In genomic region chr13:48210178-48210577, GRCh38 we compare ENCODE assay signal across 11 cellular contexts. TPM values are rescaled to one million over a fixed set of nuclear protein-coding genes. Genes with fewer than 3 reads are reported as not detected.
A peak's percentile ranks its signal among the peaks of the same experiment; 100 is the strongest.
DNase-seq lines count a peak whose midpoint lies in the region; ATAC-seq and TF ChIP-seq lines count a peak whose summit lies in the region.
"Had no signal": no experiment of that assay in that cellular context is flagged by ENCODE, and none has a peak within 500 bp of the region (broad histone marks: within the 10 kb centered on the region; RNA-seq: fewer than 3 reads in every experiment).

No MANE protein-coding gene starts in this region.

- H3K9ac ChIP-seq in mammary epithelial cell (ENCODE audit: insufficient read depth, low read length) = no peak overlapping the region

- H3K79me2 ChIP-seq in mammary epithelial cell (ENCODE audit: insufficient read depth, low read length) = no peaks in the 10 kb centered on the region

- no peaks in the 10 kb centered on the region for H3K9me3 ChIP-seq in mammary epithelial cell (replicated peaks; ENCODE audit: insufficient read depth, low read length)
- no peaks in the 10 kb centered on the region for H3K9me3 ChIP-seq in Caco-2
- H3K9me3 ChIP-seq: SJSA1 had no signal

- TF ChIP-seq CTCF in mammary epithelial cell (conservative IDR thresholded peaks at IDR 0.05 in 1 of 2, IDR thresholded peaks at IDR 0.05 in 1 of 2; ENCODE audit: extremely low read depth in 1 of 2, insufficient read depth in 1 of 2, low read depth in 1 of 2, low read length in 2 of 2) (no peak), Caco-2 (IDR thresholded peaks at IDR 0.05; ENCODE audit: insufficient read depth in 1 of 2, low read depth in 1 of 2, low read length in 1 of 2, severe bottlenecking in 1 of 2, unreplicated experiment in 1 of 2) (no peak)

- no peak overlapping the region for H3K4me3 ChIP-seq in mammary epithelial cell (replicated peaks in 1 of 3; ENCODE audit: insufficient read depth in 1 of 3, low read depth in 2 of 3, low read length in 3 of 3)
- H3K4me3 ChIP-seq in skeletal muscle cell (ENCODE audit: low read depth, low read length) = no peak overlapping the region
- H3K4me3 ChIP-seq in Caco-2 (ENCODE audit: low read depth, low read length) = no peak overlapping the region
- H3K4me3 ChIP-seq: SJSA1 had no signal

- no TSS peak for BruUV-seq in mammary epithelial cell (replicated peaks; lab: Mats Ljungman, UMichigan)
- no TSS peak for BruUV-seq in Caco-2 (replicated peaks; lab: Mats Ljungman, UMichigan)

- in situ Hi-C loops in mammary epithelial cell (cut with MboI; ENCODE audit: low sequenced_read_pairs in 2 of 2) = no loop called here

- no peak for TF ChIP-seq POLR2A in GM18505 (IDR thresholded peaks at IDR 0.05; ENCODE audit: borderline replicate concordance, extremely low read depth, insufficient read depth, insufficient read length)

- H2AFZ ChIP-seq in mammary epithelial cell (ENCODE audit: low read depth, low read length) = no peak overlapping the region

- H3K27ac Mint-ChIP-seq in Caco-2 (ENCODE audit: unreplicated experiment) = no peak overlapping the region
- H3K27ac Mint-ChIP-seq: immature natural killer cell had no signal

- no peaks in the 10 kb centered on the region for H3K27me3 Mint-ChIP-seq in Caco-2 (ENCODE audit: insufficient read depth, unreplicated experiment)

- peak overlapping the region; percentile 67 for H3K4me2 ChIP-seq in mammary epithelial cell (ENCODE audit: insufficient read depth, low read depth, low read length)

- intact Hi-C loops in mammary epithelial cell (cut with micrococcal nuclease) (loop anchor here (1.0 to 5.0 kb wide), 3 partner anchors 23 to 83 kb away; partner anchors contain the start of gene ITM2B), Caco-2 (cut with micrococcal nuclease; ENCODE audit: unreplicated experiment) (no loop called here)

- no peaks in the 10 kb centered on the region for H4K20me1 ChIP-seq in mammary epithelial cell (ENCODE audit: insufficient read depth, low read length)

- CTCF ChIA-PET in mammary epithelial cell (lab: Charles Lee; ENCODE audit: low non-redundant PET) (no interaction called here), Caco-2 (lab: Charles Lee) (no interaction called here)

- no peaks in the 10 kb centered on the region for H3K9me3 Mint-ChIP-seq in Caco-2 (ENCODE audit: unreplicated experiment)

- H3K36me3 ChIP-seq in mammary epithelial cell (ENCODE audit: insufficient read depth, low read length) (no peaks in the 10 kb centered on the region), Caco-2 (ENCODE audit: control insufficient read depth, insufficient read depth, low read length) (no peaks in the 10 kb centered on the region)
- H3K36me3 ChIP-seq: SJSA1 had no signal

- dilution Hi-C loops in mammary epithelial cell (cut with HindIII; ENCODE audit: low sequenced_read_pairs) = no loop called here

- no peak overlapping the region for H3K4me3 Mint-ChIP-seq in Caco-2 (ENCODE audit: unreplicated experiment)
- H3K4me3 Mint-ChIP-seq: immature natural killer cell had no signal

- H3K4me1 Mint-ChIP-seq in Caco-2 (ENCODE audit: low read depth, unreplicated experiment) = no peaks in the 10 kb centered on the region

- H3K4me1 ChIP-seq in mammary epithelial cell (ENCODE audit: insufficient read depth, low read length) = peaks cover 13% of the 10 kb centered on the region
- no peaks in the 10 kb centered on the region for H3K4me1 ChIP-seq in Caco-2
- H3K4me1 ChIP-seq: SJSA1 had no signal

- no peak for DNase-seq in activated CD4-positive, CD25-positive, alpha-beta regulatory T cell treated with anti-CD3 and anti-CD28 coated beads, Interleukin-2, amount 50 U/mL, for 72 hours
- peak; percentile 91 for DNase-seq in HT1080 (ENCODE audit: low read depth)
- peak; percentile 95 for DNase-seq in mammary epithelial cell
- DNase-seq in skeletal muscle cell (ENCODE audit: low read depth) = peak; percentile 75
- DNase-seq in Caco-2 = no peak
- DNase-seq: immature natural killer cell, posterior cingulate gyrus had no signal

- WGBS in mammary epithelial cell (ENCODE audit: low coverage, missing lambda C conversion rate) = 5% methylated on average over 3 of the region's 3 CpGs

- H3K27ac ChIP-seq in mammary epithelial cell (ENCODE audit: insufficient read depth, low read depth, low read length) = peak overlapping the region; percentile 74
- H3K27ac ChIP-seq: SJSA1 had no signal

- H3K27me3 ChIP-seq in mammary epithelial cell (ENCODE audit: insufficient read depth, low read length) (no peaks in the 10 kb centered on the region), Caco-2 (replicated peaks; ENCODE audit: control insufficient read depth, insufficient read depth, low read length) (no peaks in the 10 kb centered on the region)
- H3K27me3 ChIP-seq: SJSA1 had no signal

- H3K36me3 Mint-ChIP-seq in Caco-2 (ENCODE audit: insufficient read depth, unreplicated experiment) = no peaks in the 10 kb centered on the region

- peak; percentile 99 for ATAC-seq in activated CD4-positive, CD25-positive, alpha-beta regulatory T cell treated with anti-CD3 and anti-CD28 coated beads, Interleukin-2, amount 50 U/mL, for 24 hours
- no peak for ATAC-seq in GM18505 (IDR thresholded peaks at IDR 0.05; ENCODE audit: unreplicated experiment)
- no peak for ATAC-seq in GM19351 (IDR thresholded peaks at IDR 0.05; ENCODE audit: unreplicated experiment)

- POLR2A ChIA-PET in Caco-2 (lab: Charles Lee) = no interaction called here

RNA-seq across cellular contexts. Expression of gene ITM2B, which starts 22.8 kb away (rescaled TPM):
- total RNA-seq in HT1080 (2014; rRNA removed; shearing (Covaris generic)) = 104 and 147 TPM in 2 replicates
- 230 and 268 TPM in 2 replicates for polyA plus RNA-seq in HT1080 (2015; cell fraction: cytosol; rRNA removed)
- 246 and 252 TPM in 2 replicates for polyA plus RNA-seq in HT1080 (2015; cell fraction: nucleus; rRNA removed)
- 100 to 1,000 TPM; 187 to 317 TPM for total RNA-seq in mammary epithelial cell
- polyA plus RNA-seq in mammary epithelial cell = 227 TPM
- 169 TPM for polyA minus RNA-seq in mammary epithelial cell
- 202 and 224 TPM in 2 replicates for total RNA-seq in Caco-2 (2022)

Comparison
In these comparisons a context has a peak if more than half of its experiments do, and no peak if none do; other contexts are left out.
1. ATAC-seq: peak in activated CD4-positive, CD25-positive, alpha-beta regulatory T cell treated with anti-CD3 and anti-CD28 coated beads, Interleukin-2, amount 50 U/mL, for 24 hours (2 of 2); none in GM18505 (single experiment) and GM19351 (single experiment).
2. DNase-seq: peak in HT1080 (single experiment), mammary epithelial cell (single experiment) and skeletal muscle cell (single experiment); none in activated CD4-positive, CD25-positive, alpha-beta regulatory T cell treated with anti-CD3 and anti-CD28 coated beads, Interleukin-2, amount 50 U/mL, for 72 hours (single experiment) and Caco-2 (0 of 2).